17 cellular contexts compared by ENCODE assay signal in genomic region chr5:144207875-144208444, GRCh38. TPM values are rescaled to one million over a fixed set of nuclear protein-coding genes. Genes with fewer than 3 reads are reported as not detected.
A peak's percentile ranks its signal among the peaks of the same experiment; 100 is the strongest.
DNase-seq lines count a peak whose midpoint lies in the region; ATAC-seq and TF ChIP-seq lines count a peak whose summit lies in the region.
"Had no signal": no experiment of that assay in that cellular context is flagged by ENCODE, and none has a peak within 500 bp of the region (broad histone marks: within the 10 kb centered on the region; RNA-seq: fewer than 3 reads in every experiment).

No MANE protein-coding gene starts in this region.

- no peaks in the 10 kb centered on the region for H3K9me2 ChIP-seq in OCI-LY7 (ENCODE audit: insufficient read depth, low read length)

- H3K9me3 ChIP-seq in OCI-LY7 (ENCODE audit: low read length), result no peaks in the 10 kb centered on the region
- H3K9me3 ChIP-seq in upper lobe of right lung, result no peaks in the 10 kb centered on the region
- H3K9me3 ChIP-seq: A549, colonic mucosa, psoas muscle, testis had no signal

- H3K4me1 Mint-ChIP-seq in glutamatergic neuron (ENCODE audit: low read depth, unreplicated experiment), result peaks cover 14% of the 10 kb centered on the region
- peaks cover 2% of the 10 kb centered on the region for H3K4me1 Mint-ChIP-seq in T-helper 2 cell treated with Interferon-gamma antibody and Interleukin-4, amounts not matched to agents 5 μg/mL and 100 μg/mL, for 36 hours (ENCODE audit: low read depth)

- H3K36me3 ChIP-seq in OCI-LY7 (ENCODE audit: insufficient read depth, low read length), result no peaks in the 10 kb centered on the region
- no peaks in the 10 kb centered on the region for H3K36me3 ChIP-seq in upper lobe of right lung
- H3K36me3 ChIP-seq: colonic mucosa had no signal

- POLR2A ChIA-PET in OCI-LY7 (lab: Charles Lee), result interaction anchor here (0.7 kb wide), 1 partner anchor 35 kb away, joined by 3 read pairs; no protein-coding TSS in a partner anchor

- no TSS peak for BruUV-seq in OCI-LY7 (replicated peaks; lab: Mats Ljungman, UMichigan)

- H3K79me2 ChIP-seq in OCI-LY7 (ENCODE audit: insufficient read depth, low read depth, low read length), result no peaks in the 10 kb centered on the region

- TF ChIP-seq CTCF in OCI-LY7 (conservative IDR thresholded peaks at IDR 0.05; ENCODE audit: low read length) (0 out of 2 replicates have a peak, but pooled peaks have one; percentile 18), glutamatergic neuron (IDR thresholded peaks at IDR 0.05; ENCODE audit: partially characterized antibody, unreplicated experiment) (no peak), upper lobe of right lung (IDR thresholded peaks at IDR 0.05) (no peak)

- peak overlapping the region; percentile 86 for H3K4me3 Mint-ChIP-seq in glutamatergic neuron (ENCODE audit: unreplicated experiment)
- no peak overlapping the region for H3K4me3 Mint-ChIP-seq in T-helper 2 cell treated with Interferon-gamma antibody and Interleukin-4, amounts not matched to agents 5 μg/mL and 100 μg/mL, for 36 hours

- no peaks in the 10 kb centered on the region for H3K36me3 Mint-ChIP-seq in glutamatergic neuron (ENCODE audit: unreplicated experiment)
- no peaks in the 10 kb centered on the region for H3K36me3 Mint-ChIP-seq in T-helper 2 cell treated with Interferon-gamma antibody and Interleukin-4, amounts not matched to agents 5 μg/mL and 100 μg/mL, for 36 hours (ENCODE audit: low read depth)

- no peak overlapping the region for H3K4me3 ChIP-seq in OCI-LY7 (ENCODE audit: low read depth, low read length, poor library complexity, severe bottlenecking)
- peak overlapping the region; percentile 49 for H3K4me3 ChIP-seq in upper lobe of right lung
- H3K4me3 ChIP-seq: A549, colonic mucosa, psoas muscle, SK-N-MC, testis had no signal

- no peak overlapping the region for H3K27ac ChIP-seq in OCI-LY7 (ENCODE audit: low read depth, low read length, poor library complexity, severe bottlenecking)
- no peak overlapping the region for H3K27ac ChIP-seq in upper lobe of right lung
- H3K27ac ChIP-seq: A549, colonic mucosa, psoas muscle, SK-N-MC, testis had no signal

- H3K27ac Mint-ChIP-seq in glutamatergic neuron (ENCODE audit: unreplicated experiment), result peak overlapping the region; percentile 77
- no peak overlapping the region for H3K27ac Mint-ChIP-seq in T-helper 2 cell treated with Interferon-gamma antibody and Interleukin-4, amounts not matched to agents 5 μg/mL and 100 μg/mL, for 36 hours

- H4K20me1 ChIP-seq in OCI-LY7 (ENCODE audit: insufficient read depth, low read length), result no peaks in the 10 kb centered on the region

- DNase-seq in NCI-H2081 (lab: John Stamatoyannopoulos, UW) (peak; percentile 43 to 72), NCI-H2081 treated with DMSO at 0.1 percent for 48 hours (lab: John Stamatoyannopoulos, UW) (no peak), OCI-LY7 (ENCODE audit: low spot score) (no peak), glutamatergic neuron (no peak), upper lobe of right lung (no peak)
- no peak for DNase-seq in T-helper 2 cell treated with Interferon-gamma antibody and Interleukin-4, amounts not matched to agents 5 μg/mL and 100 μg/mL, for 36 hours (ENCODE audit: low spot score)
- DNase-seq in stimulated activated CD8-positive, alpha-beta memory T cell treated with anti-CD3 and anti-CD28 coated beads, Interleukin-4, amount 100 ng/mL, for 48 hours, result no peak
- DNase-seq in stimulated activated CD4-positive, alpha-beta T cell treated with anti-CD3 and anti-CD28 coated beads, Interleukin-4, amount 100 ng/mL, for 4 hours, result no peak
- DNase-seq: activated CD4-positive, alpha-beta T cell treated with anti-CD3 and anti-CD28 coated beads, Interleukin-2, amount 50 U/mL, for 48 hours; amniotic stem cell; colonic mucosa; hippocampal formation; left cardiac atrium; psoas muscle; testis had no signal

- ATAC-seq in upper lobe of right lung, result no peak
- ATAC-seq: A549, left cardiac atrium, psoas muscle had no signal

- intact Hi-C loops in OCI-LY7 (cut with micrococcal nuclease; ENCODE audit: unreplicated experiment), result no loop called here
- intact Hi-C loops in upper lobe of right lung (cut with DNase I), result no loop called here

- H3K4me1 ChIP-seq in OCI-LY7 (ENCODE audit: insufficient read depth, low read length, poor library complexity, severe bottlenecking), result no peaks in the 10 kb centered on the region
- H3K4me1 ChIP-seq in upper lobe of right lung, result no peaks in the 10 kb centered on the region
- H3K4me1 ChIP-seq: colonic mucosa had no signal

- peaks cover 22% of the 10 kb centered on the region for H3K27me3 ChIP-seq in upper lobe of right lung
- H3K27me3 ChIP-seq: testis had no signal

- H3K4me2 ChIP-seq in OCI-LY7 (ENCODE audit: low read length), result no peak overlapping the region
- H3K4me2 ChIP-seq: A549 had no signal

- CTCF ChIA-PET in OCI-LY7 (lab: Charles Lee; ENCODE audit: unreplicated experiment), result no interaction called here

- H3K9me3 Mint-ChIP-seq in glutamatergic neuron (ENCODE audit: unreplicated experiment), result peaks cover 4% of the 10 kb centered on the region
- no peaks in the 10 kb centered on the region for H3K9me3 Mint-ChIP-seq in T-helper 2 cell treated with Interferon-gamma antibody and Interleukin-4, amounts not matched to agents 5 μg/mL and 100 μg/mL, for 36 hours

- no peaks in the 10 kb centered on the region for H3K27me3 Mint-ChIP-seq in glutamatergic neuron (ENCODE audit: unreplicated experiment)
- peaks cover 62% of the 10 kb centered on the region for H3K27me3 Mint-ChIP-seq in T-helper 2 cell treated with Interferon-gamma antibody and Interleukin-4, amounts not matched to agents 5 μg/mL and 100 μg/mL, for 36 hours (ENCODE audit: low read depth)

- no peak overlapping the region for H2AFZ ChIP-seq in OCI-LY7 (ENCODE audit: low read length)

RNA-seq across cellular contexts. Expression of gene KCTD16, which starts 37.3 kb away (rescaled TPM):
- 0.18 and 0.19 TPM in 2 replicates for total RNA-seq in OCI-LY7 (2014; rRNA removed; shearing (Covaris generic))
- total RNA-seq in OCI-LY7 (2022) (0.28 and 0.32 TPM in 2 replicates), glutamatergic neuron (ENCODE audit: unreplicated experiment) (16.9 TPM), upper lobe of right lung (5.1 TPM)

RNA-seq across cellular contexts. Expression of gene YIPF5, which starts 37.5 kb away (rescaled TPM):
- 8.8 and 11.9 TPM in 2 replicates for total RNA-seq in OCI-LY7 (2014; rRNA removed; shearing (Covaris generic))
- total RNA-seq in OCI-LY7 (2022), result 23.1 and 24.3 TPM in 2 replicates
- 42.5 TPM for total RNA-seq in glutamatergic neuron (ENCODE audit: unreplicated experiment)
- 47.6 TPM for total RNA-seq in upper lobe of right lung

Comparison
In these comparisons a context has a peak if more than half of its experiments do, and no peak if none do; other contexts are left out.
1. DNase-seq: peak in NCI-H2081 (2 of 2); none in NCI-H2081 treated with DMSO at 0.1 percent for 48 hours (single experiment), OCI-LY7 (single experiment), glutamatergic neuron (single experiment), upper lobe of right lung (single experiment), T-helper 2 cell treated with Interferon-gamma antibody and Interleukin-4, amounts not matched to agents 5 μg/mL and 100 μg/mL, for 36 hours (single experiment), stimulated activated CD8-positive, alpha-beta memory T cell treated with anti-CD3 and anti-CD28 coated beads, Interleukin-4, amount 100 ng/mL, for 48 hours (single experiment) and stimulated activated CD4-positive, alpha-beta T cell treated with anti-CD3 and anti-CD28 coated beads, Interleukin-4, amount 100 ng/mL, for 4 hours (0 of 2).